29 cellular contexts compared by ENCODE assay signal in genomic region chr22:21964234-21964633, GRCh38.
"Had no signal": no experiment of that assay in that cellular context is flagged by ENCODE, and none has a peak within 500 bp of the region (broad histone marks: within the 10 kb centered on the region; RNA-seq: fewer than 3 reads in every experiment).

No MANE protein-coding gene starts in this region.

- FAIRE-seq: TTC549 had no signal

- H3K27ac ChIP-seq: ascending aorta, breast epithelium, VCaP had no signal

- H3K4me3 ChIP-seq: ascending aorta, breast epithelium had no signal

- DNase-seq: activated B cell treated with CpG ODN at 0.5 μM for 24 hours; activated CD4-positive, alpha-beta memory T cell treated with anti-CD3 and anti-CD28 coated beads for 36 hours; activated CD4-positive, alpha-beta T cell treated with anti-CD3 and anti-CD28 coated beads for 4 hours; activated CD4-positive, alpha-beta T cell treated with anti-CD3 and anti-CD28 coated beads, Interleukin-2, amount 10 ng/mL, durations not matched to agents 24 days and 14 days; activated CD4-positive, alpha-beta T cell treated with anti-CD3 and anti-CD28 coated beads, Interleukin-2, amount 50 U/mL, for 1 hour; activated CD4-positive, alpha-beta T cell treated with anti-CD3 and anti-CD28 coated beads, Interleukin-2, amount 50 U/mL, for 4 hours; activated CD4-positive, CD25-positive, alpha-beta regulatory T cell treated with anti-CD3 and anti-CD28 coated beads, Interleukin-2, amount 50 U/mL, for 72 hours; activated CD8-positive, alpha-beta memory T cell treated with anti-CD3 and anti-CD28 coated beads, Interleukin-2, amount 50 U/mL, for 4 hours; activated CD8-positive, alpha-beta T cell treated with anti-CD3 and anti-CD28 coated beads for 36 hours; activated effector memory CD4-positive, alpha-beta T cell treated with anti-CD3 and anti-CD28 coated beads, Interleukin-2, amount 50 U/mL, for 16 hours; activated naive CD4-positive, alpha-beta T cell treated with anti-CD3 and anti-CD28 coated beads, Interleukin-2, amount 10 ng/mL, durations not matched to agents 7 days and 5 days; activated naive CD4-positive, alpha-beta T cell treated with Interleukin-2 at 50 U/mL for 16 hours; activated naive CD8-positive, alpha-beta T cell treated with anti-CD3 and anti-CD28 coated beads, Interleukin-2, amount 10 ng/mL, durations not matched to agents 7 days and 5 days; activated naive CD8-positive, alpha-beta T cell treated with anti-CD3 and anti-CD28 coated beads, Interleukin-2, amount 50 U/mL, for 24 hours; activated T-cell treated with anti-CD3 and anti-CD28 coated beads for 4 hours; activated T-cell treated with anti-CD3 and anti-CD28 coated beads, Interleukin-2, amount 50 U/mL, for 1 hour; activated T-cell treated with anti-CD3 and anti-CD28 coated beads, Interleukin-2, amount 50 U/mL, for 4 hours; activated T-cell treated with anti-CD3 and anti-CD28 coated beads, Interleukin-2, amount 50 U/mL, for 72 hours; amygdala; anterior cingulate cortex; central memory CD4-positive, alpha-beta T cell; T-helper 1 cell; T-helper 2 cell; T-helper 9 cell had no signal

- ATAC-seq: activated CD8-positive, alpha-beta T cell treated with anti-CD3 and anti-CD28 coated beads for 36 hours; activated naive CD8-positive, alpha-beta T cell treated with anti-CD3 and anti-CD28 coated beads, Interleukin-2, amount 50 U/mL, for 24 hours; activated T-cell treated with anti-CD3 and anti-CD28 coated beads, Interleukin-2, amount 50 U/mL, for 4 hours; activated T-cell treated with anti-CD3 and anti-CD28 coated beads, Interleukin-2, amount 50 U/mL, for 72 hours; activated T-helper 17 cell treated with anti-CD3 and anti-CD28 coated beads, Interleukin-2, amount 50 U/mL, for 72 hours had no signal

- H3K9me3 ChIP-seq: ascending aorta, breast epithelium had no signal

- H3K27me3 ChIP-seq: ascending aorta, breast epithelium had no signal

- H3K4me1 ChIP-seq: ascending aorta, breast epithelium had no signal
